ENCODE assay signal across 9 cellular contexts in the genomic region with DNA sequence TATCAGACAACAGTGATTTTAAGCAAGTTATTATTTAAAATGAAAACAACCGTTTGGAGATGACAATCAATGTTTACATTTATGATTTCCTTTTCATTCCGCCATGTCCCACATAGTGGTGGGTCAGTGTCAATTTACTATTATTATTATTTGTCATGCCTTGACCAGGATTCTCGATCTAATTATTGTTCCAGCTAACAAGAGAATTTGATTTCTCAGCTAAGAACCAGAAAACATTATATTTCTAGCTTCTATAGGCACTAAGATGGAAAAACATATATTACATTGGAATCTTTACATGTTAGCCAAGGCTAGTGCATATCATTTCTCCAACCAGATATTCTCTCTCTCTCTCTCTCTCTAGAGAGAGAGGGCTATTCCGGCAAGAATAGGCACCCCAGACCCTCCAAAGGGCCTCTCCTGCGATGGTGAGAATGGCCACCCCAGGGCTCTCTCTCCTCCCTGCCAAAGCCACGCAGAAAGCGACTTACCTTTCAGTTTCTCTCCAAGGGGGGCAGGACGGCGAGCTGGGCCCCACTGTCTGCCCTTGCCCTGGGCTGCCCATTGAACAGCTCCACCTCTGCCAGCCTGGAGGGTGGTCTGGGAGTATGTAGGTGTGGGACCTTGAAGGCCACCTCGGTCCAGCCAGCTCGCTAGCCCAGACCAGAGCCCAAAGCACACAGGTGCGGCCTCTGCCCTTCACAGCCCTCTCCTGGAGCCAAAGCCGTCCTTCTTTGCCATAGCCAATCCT. TPM values are rescaled to one million over a fixed set of nuclear protein-coding genes. Genes with fewer than 3 reads are reported as not detected.
DNase-seq lines count a peak whose midpoint lies in the region; ATAC-seq and TF ChIP-seq lines count a peak whose summit lies in the region.
"Had no signal": no experiment of that assay in that cellular context is flagged by ENCODE, and none has a peak within 500 bp of the region (broad histone marks: within the 10 kb centered on the region; RNA-seq: fewer than 3 reads in every experiment).

No MANE protein-coding gene starts in this region.

- peak; percentile 17 to 45 for ATAC-seq in gastrocnemius medialis

- H3K27me3 ChIP-seq in gastrocnemius medialis: no peaks in the 10 kb centered on the region

- no peaks in the 10 kb centered on the region for H3K9me3 ChIP-seq in gastrocnemius medialis
- H3K9me3 ChIP-seq: heart right ventricle had no signal

- intact Hi-C loops in gastrocnemius medialis (cut with DNase I; ENCODE audit: low total_unique reads): loop anchor here (1.0 kb wide), 1 partner anchor 20 kb away; the partner anchor contains the start of gene HOXA4

- no peak for TF ChIP-seq CTCF in epithelial cell of proximal tubule (conservative IDR thresholded peaks at IDR 0.05; ENCODE audit: low read depth, low read length)
- TF ChIP-seq CTCF in gastrocnemius medialis (IDR thresholded peaks at IDR 0.05 in 4 of 5, conservative IDR thresholded peaks at IDR 0.05 in 1 of 5): no peak

- H3K27ac ChIP-seq in gastrocnemius medialis: peak overlapping the region; percentile 90 to 96 (median 94)
- H3K27ac ChIP-seq: heart right ventricle had no signal

- in situ Hi-C loops in gastrocnemius medialis (cut with MboI; ENCODE audit: low sequenced_read_pairs in 4 of 4): loop anchor here (5.0 to 25.0 kb wide), 5 partner anchors 293 to 938 kb away; partner anchors contain the start of genes CBX3 (in 1 of the 4) and HNRNPA2B1 (in 1 of the 4)

- peaks cover 0 to 8% of the 10 kb centered on the region in 2 donors for H3K36me3 ChIP-seq in gastrocnemius medialis
- H3K36me3 ChIP-seq: heart right ventricle had no signal

- H3K4me3 ChIP-seq in epithelial cell of proximal tubule (ENCODE audit: low read depth, low read length): peak overlapping the region; percentile 75
- peak overlapping the region; percentile 64 to 75 (median 70) for H3K4me3 ChIP-seq in gastrocnemius medialis

- no peak for TF ChIP-seq POLR2A in gastrocnemius medialis (IDR thresholded peaks at IDR 0.05)

- H3K4me1 ChIP-seq in gastrocnemius medialis: peaks cover 52 to 63% of the 10 kb centered on the region in 2 donors

- DNase-seq in DMS 273 (lab: John Stamatoyannopoulos, UW; ENCODE audit: unreplicated experiment) (peak; percentile 62), DMS 273 treated with DMSO at 0.1 percent for 48 hours (lab: John Stamatoyannopoulos, UW) (no peak), NAMALWA (ENCODE audit: low spot score) (peak; percentile 59), epithelial cell of proximal tubule (ENCODE audit: low read depth) (no peak), gastrocnemius medialis (no peak), cerebellum (ENCODE audit: low spot score) (no peak), LoVo (ENCODE audit: low spot score) (no peak)
- no peak for DNase-seq in stimulated activated CD4-positive, alpha-beta T cell treated with anti-CD3 and anti-CD28 coated beads, Interleukin-1b, Interleukin-23, amount 100 ng/mL, for 48 hours

RNA-seq across cellular contexts. Expression of gene HOXA3, which starts 2.4 kb away (rescaled TPM):
- total RNA-seq in epithelial cell of proximal tubule (14.4 and 33.2 TPM in 2 replicates), gastrocnemius medialis (1 to 10 TPM in 3 of 4 donors, under 1 TPM in 1; 0.53 to 6.2 (median 3.0) TPM), cerebellum (not detected)

RNA-seq across cellular contexts. Expression of gene HOXA6, which starts 2.4 kb away (rescaled TPM):
- total RNA-seq in epithelial cell of proximal tubule (5.7 and 11.8 TPM in 2 replicates), gastrocnemius medialis (1 to 10 TPM; 2.6 to 5.6 (median 4.2) TPM), cerebellum (not detected)
- total RNA-seq: heart right ventricle had no signal

RNA-seq across cellular contexts. Expression of gene HOXA7, which starts 6.5 kb away (rescaled TPM):
- total RNA-seq in epithelial cell of proximal tubule: 21.4 and 27.9 TPM in 2 replicates
- total RNA-seq in gastrocnemius medialis: 10 to 100 TPM in 1 of 4 donors, 1 to 10 TPM in 3; 5.3 to 12.8 (median 8.6) TPM
- total RNA-seq in cerebellum: not detected
- total RNA-seq: heart right ventricle had no signal

RNA-seq across cellular contexts. Expression of gene HOXA5, which starts 6.5 kb away (rescaled TPM):
- total RNA-seq in epithelial cell of proximal tubule (20.1 and 47.6 TPM in 2 replicates), gastrocnemius medialis (1 to 10 TPM; 2.7 to 7.1 (median 7.0) TPM), cerebellum (not detected)

RNA-seq across cellular contexts. Expression of gene HOXA9, which starts 15.3 kb away (rescaled TPM):
- total RNA-seq in epithelial cell of proximal tubule (82.4 and 104 TPM in 2 replicates), gastrocnemius medialis (10 to 100 TPM; 18.9 to 30.3 (median 19.5) TPM), cerebellum (not detected)
- total RNA-seq: heart right ventricle had no signal

Comparison
In these comparisons a context has a peak if more than half of its experiments do, and no peak if none do; other contexts are left out.
1. DNase-seq: peak in DMS 273 (single experiment) and NAMALWA (single experiment); none in DMS 273 treated with DMSO at 0.1 percent for 48 hours (single experiment), epithelial cell of proximal tubule (single experiment), gastrocnemius medialis (0 of 2), cerebellum (single experiment), stimulated activated CD4-positive, alpha-beta T cell treated with anti-CD3 and anti-CD28 coated beads, Interleukin-1b, Interleukin-23, amount 100 ng/mL, for 48 hours (single experiment) and LoVo (single experiment).